ENCODE assay signal across 10 cellular contexts in the genomic region with DNA sequence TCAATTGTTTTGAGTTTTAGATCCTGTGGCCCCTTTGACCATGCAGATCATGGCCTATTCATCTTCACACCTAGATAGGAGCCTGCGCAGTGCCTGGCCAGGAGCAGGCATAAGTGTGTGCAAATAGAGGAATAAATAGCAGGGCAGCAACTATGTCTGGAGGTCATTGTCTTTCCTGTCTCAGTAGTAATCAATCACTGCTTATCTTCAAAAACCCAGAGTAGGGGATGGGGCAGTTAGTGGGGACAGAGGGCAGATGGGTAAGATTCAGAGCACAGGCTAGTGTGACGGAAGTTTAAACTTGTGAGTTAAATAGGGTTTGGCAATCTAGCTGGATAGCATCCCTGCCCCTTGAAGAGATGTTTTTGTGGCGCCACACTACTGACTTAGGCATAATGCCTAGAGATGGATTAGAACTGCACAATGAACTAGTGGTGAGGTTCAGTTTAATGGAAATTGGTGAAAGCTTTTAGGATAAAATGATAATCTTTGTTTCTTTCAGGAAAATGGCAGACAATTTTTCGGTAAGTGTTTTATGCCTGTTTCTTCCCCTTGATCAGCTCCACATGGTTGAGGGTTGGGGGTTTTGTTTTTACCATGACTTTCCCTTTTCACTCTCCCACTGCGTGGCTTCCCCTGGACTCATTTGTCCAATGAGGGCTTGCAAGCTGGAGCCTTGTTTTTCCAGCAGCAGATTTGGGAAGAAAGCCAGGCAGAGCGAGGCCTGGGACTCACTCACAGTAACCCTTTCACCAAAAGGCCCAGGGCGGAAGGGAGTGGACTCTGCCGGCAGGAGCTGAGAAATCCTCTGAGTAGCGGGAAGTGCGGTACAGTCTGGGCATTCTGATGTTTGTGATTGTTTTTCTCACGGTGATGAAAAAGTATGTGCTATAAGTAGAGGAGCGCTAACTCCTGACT. TPM values are rescaled to one million over a fixed set of nuclear protein-coding genes. Genes with fewer than 3 reads are reported as not detected.
A peak's percentile ranks its signal among the peaks of the same experiment; 100 is the strongest.
DNase-seq lines count a peak whose midpoint lies in the region; ATAC-seq and TF ChIP-seq lines count a peak whose summit lies in the region.
"Had no signal": no experiment of that assay in that cellular context is flagged by ENCODE, and none has a peak within 500 bp of the region (broad histone marks: within the 10 kb centered on the region; RNA-seq: fewer than 3 reads in every experiment).

No MANE protein-coding gene starts in this region.

- H3K4me1 ChIP-seq in esophagus muscularis mucosa (peaks cover 56 to 70% (median 61%) of the 10 kb centered on the region in 4 donors), testis (peaks cover 32% of the 10 kb centered on the region)

- no peaks in the 10 kb centered on the region for H3K9me3 Mint-ChIP-seq in mesothelial cell of epicardium
- H3K9me3 Mint-ChIP-seq in effector memory CD8-positive, alpha-beta T cell: no peaks in the 10 kb centered on the region

- H3K4me3 ChIP-seq in esophagus muscularis mucosa (peak overlapping the region; percentile 24 to 32 (median 26)), testis (no peak overlapping the region)

- H3K27ac ChIP-seq in esophagus muscularis mucosa (replicated peaks in 1 of 4) (peak overlapping the region; percentile 70 to 78 (median 74)), testis (peak overlapping the region; percentile 37 to 75)

- DNase-seq in T-helper 17 cell (no peak), esophagus muscularis mucosa (ENCODE audit: extremely low spot score) (no peak), mesothelial cell of epicardium (ENCODE audit: low spot score in 2 of 2, unreplicated experiment in 2 of 2) (no peak), testis (peak; percentile 84), LoVo (ENCODE audit: low spot score) (no peak)
- no peak for DNase-seq in effector memory CD8-positive, alpha-beta T cell
- DNase-seq: activated gamma-delta T cell; stimulated activated naive CD4-positive, alpha-beta T cell treated with Interleukin-2 at 50 U/mL for 16 hours had no signal

- TF ChIP-seq EP300 in esophagus muscularis mucosa (IDR thresholded peaks at IDR 0.05): no peak

- ATAC-seq in T-helper 17 cell (no peak), HG03039 (IDR thresholded peaks at IDR 0.05; ENCODE audit: unreplicated experiment) (no peak), HG03439 (IDR thresholded peaks at IDR 0.05; ENCODE audit: unreplicated experiment) (no peak)
- ATAC-seq in effector memory CD8-positive, alpha-beta T cell (replicated peaks): no peak

- H3K27ac Mint-ChIP-seq in T-helper 17 cell (peak overlapping the region; percentile 57), mesothelial cell of epicardium (peak overlapping the region; percentile 41)
- H3K27ac Mint-ChIP-seq in effector memory CD8-positive, alpha-beta T cell: peak overlapping the region in 1 of 2 donors; percentile 51

- intact Hi-C loops in esophagus muscularis mucosa (cut with DNase I): no loop called here
- intact Hi-C loops in testis (cut with DNase I; ENCODE audit: low total_unique reads): no loop called here

- H3K27me3 Mint-ChIP-seq in T-helper 17 cell: no peaks in the 10 kb centered on the region
- H3K27me3 Mint-ChIP-seq in mesothelial cell of epicardium (ENCODE audit: low read depth): no peaks in the 10 kb centered on the region
- no peaks in the 10 kb centered on the region for H3K27me3 Mint-ChIP-seq in effector memory CD8-positive, alpha-beta T cell

- TF ChIP-seq POLR2A in esophagus muscularis mucosa (IDR thresholded peaks at IDR 0.05; ENCODE audit: low read depth) (no peak), testis (IDR thresholded peaks at IDR 0.05) (no peak)

- peaks cover 5% of the 10 kb centered on the region for H3K36me3 Mint-ChIP-seq in T-helper 17 cell (ENCODE audit: low read depth)
- H3K36me3 Mint-ChIP-seq in mesothelial cell of epicardium: peaks cover 15% of the 10 kb centered on the region
- H3K36me3 Mint-ChIP-seq in effector memory CD8-positive, alpha-beta T cell (ENCODE audit: insufficient read depth): peaks cover 17% of the 10 kb centered on the region

- peaks cover 8% of the 10 kb centered on the region for H3K4me1 Mint-ChIP-seq in T-helper 17 cell
- peaks cover 5% of the 10 kb centered on the region for H3K4me1 Mint-ChIP-seq in mesothelial cell of epicardium
- H3K4me1 Mint-ChIP-seq in effector memory CD8-positive, alpha-beta T cell (ENCODE audit: low read depth in 2 of 2): peaks cover 3 to 5% of the 10 kb centered on the region in 2 donors

- TF ChIP-seq CTCF in esophagus muscularis mucosa (IDR thresholded peaks at IDR 0.05) (peak in 1 of 3 experiments; percentile 10), mesothelial cell of epicardium (IDR thresholded peaks at IDR 0.05; ENCODE audit: unreplicated experiment) (no peak), testis (IDR thresholded peaks at IDR 0.05) (no peak)

- no peaks in the 10 kb centered on the region for H3K9me3 ChIP-seq in T-helper 17 cell (ENCODE audit: control insufficient read depth, low read length, poor library complexity, severe bottlenecking)
- H3K9me3 ChIP-seq in esophagus muscularis mucosa: no peaks in the 10 kb centered on the region
- no peaks in the 10 kb centered on the region for H3K9me3 ChIP-seq in testis

- WGBS in esophagus muscularis mucosa: 31% methylated on average over 12 of the region's 12 CpGs
- 43 to 44% methylated on average over 12 of the region's 12 CpGs for WGBS in testis, 2 donors

- H3K4me3 Mint-ChIP-seq in T-helper 17 cell (no peak overlapping the region), mesothelial cell of epicardium (no peak overlapping the region)
- H3K4me3 Mint-ChIP-seq in effector memory CD8-positive, alpha-beta T cell: no peak overlapping the region

- H3K36me3 ChIP-seq in esophagus muscularis mucosa (peaks cover 39 to 47% (median 43%) of the 10 kb centered on the region in 4 donors), testis (ENCODE audit: low read depth, missing control alignments) (no peaks in the 10 kb centered on the region)

- H3K27me3 ChIP-seq in esophagus muscularis mucosa (no peaks in the 10 kb centered on the region), testis (no peaks in the 10 kb centered on the region)

RNA-seq across cellular contexts. Expression of a gene that starts 8.1 kb away (rescaled TPM):
- total RNA-seq in T-helper 17 cell (10 to 100 TPM; 38.7 to 49.8 TPM), esophagus muscularis mucosa (100 to 1,000 TPM; 247 to 398 (median 297) TPM), mesothelial cell of epicardium (17.1 to 19.4 TPM (median 19.2 TPM) in 3 replicates), testis (100 to 1,000 TPM; 224 to 274 TPM)
- polyA plus RNA-seq in testis (ENCODE audit: insufficient read depth, low read depth, low replicate concordance): 169 TPM

RNA-seq across cellular contexts. Expression of a gene that starts 54.3 kb away (rescaled TPM):
- under 1 TPM in 1 of 2 donors, not detected in 1; 0.12 TPM for total RNA-seq in T-helper 17 cell
- total RNA-seq in esophagus muscularis mucosa: under 1 TPM in 1 of 4 donors, not detected in 3; 0.69 TPM
- 20.3 to 24.5 TPM (median 23.0 TPM) in 3 replicates for total RNA-seq in mesothelial cell of epicardium
- 10 to 100 TPM; 11.2 to 17.2 TPM for total RNA-seq in testis
- 15.2 TPM for polyA plus RNA-seq in testis (ENCODE audit: insufficient read depth, low read depth, low replicate concordance)

Comparison
In these comparisons a context has a peak if more than half of its experiments do, and no peak if none do; other contexts are left out.
1. H3K4me3 ChIP-seq: peak in esophagus muscularis mucosa (4 of 4); none in testis (0 of 2).
2. RNA of a gene that starts 8.1 kb away (total RNA-seq): 247 to 398 TPM in esophagus muscularis mucosa and 224 to 274 TPM in testis; 38.7 to 49.8 TPM in T-helper 17 cell and 17.1 to 19.4 TPM in mesothelial cell of epicardium; every median in the first group is over 4 times any median in the second.
3. RNA of a gene that starts 54.3 kb away (total RNA-seq): 20.3 to 24.5 TPM in mesothelial cell of epicardium and 11.2 to 17.2 TPM in testis; 0.12 TPM in T-helper 17 cell and 0.69 TPM in esophagus muscularis mucosa; every median in the first group is over 4 times any median in the second.